Comparison of ENCODE assay signal across 12 cellular contexts in genomic region chr4:37243722-37244582, GRCh38. TPM values are rescaled to one million over a fixed set of nuclear protein-coding genes. Genes with fewer than 3 reads are reported as not detected.
A peak's percentile ranks its signal among the peaks of the same experiment; 100 is the strongest.
DNase-seq lines count a peak whose midpoint lies in the region; ATAC-seq, FAIRE-seq and TF ChIP-seq lines count a peak whose summit lies in the region.
"Had no signal": no experiment of that assay in that cellular context is flagged by ENCODE, and none has a peak within 500 bp of the region (broad histone marks: within the 10 kb centered on the region; RNA-seq: fewer than 3 reads in every experiment).

No MANE protein-coding gene starts in this region.

- TF ChIP-seq CTCF in astrocyte (IDR thresholded peaks at IDR 0.05; ENCODE audit: insufficient read depth, low read depth, low read length) = no peak

- H3K4me1 Mint-ChIP-seq in astrocyte (ENCODE audit: low read depth, unreplicated experiment) = peaks cover 2% of the 10 kb centered on the region
- H3K4me1 Mint-ChIP-seq in activated CD4-positive, alpha-beta memory T cell treated with anti-CD3 and anti-CD28 coated beads for 36 hours (ENCODE audit: low read depth) = no peaks in the 10 kb centered on the region
- H3K4me1 Mint-ChIP-seq: activated CD4-positive, alpha-beta T cell treated with anti-CD3 and anti-CD28 coated beads, Interleukin-2, amount 10 ng/mL, durations not matched to agents 24 days and 14 days had no signal

- FAIRE-seq in astrocyte (lab: Jason Lieb, UNC) = no peak
- FAIRE-seq: RCC 7860 had no signal

- peak; percentile 7 for DNase-seq in stimulated activated CD4-positive, alpha-beta T cell treated with anti-CD3 and anti-CD28 coated beads, Interleukin-1b, Interleukin-23, amount 100 ng/mL, for 48 hours
- DNase-seq in stimulated activated CD4-positive, alpha-beta T cell treated with anti-CD3 and anti-CD28 coated beads, Interleukin-12 subunit alpha, Interleukin-12 subunit beta, amount 100 ng/mL, for 4 hours = no peak
- no peak for DNase-seq in astrocyte (ENCODE audit: low read depth)
- peak in 1 of 2 donors; percentile 23 for DNase-seq in left colon
- DNase-seq in activated CD4-positive, alpha-beta memory T cell treated with anti-CD3 and anti-CD28 coated beads for 36 hours = no peak
- DNase-seq in activated naive CD4-positive, alpha-beta T cell treated with anti-CD3 and anti-CD28 coated beads, Interleukin-2, amount 50 U/mL, for 72 hours (ENCODE audit: low spot score in 2 of 2) = no peak
- DNase-seq in activated naive CD4-positive, alpha-beta T cell treated with Interleukin-2 at 50 U/mL for 16 hours = no peak
- DNase-seq: activated CD4-positive, alpha-beta T cell treated with anti-CD3 and anti-CD28 coated beads, Interleukin-2, amount 10 ng/mL, durations not matched to agents 24 days and 14 days; MM.1S had no signal

- no peaks in the 10 kb centered on the region for H3K4me1 ChIP-seq in astrocyte (ENCODE audit: insufficient read depth, low read length)
- H3K4me1 ChIP-seq: BLaER1 treated with 17β-estradiol and CSF1 and Interleukin-3, amounts not matched to agents 10 nM and 100 nM had no signal

- POLR2A ChIA-PET in activated CD4-positive, alpha-beta memory T cell treated with anti-CD3 and anti-CD28 coated beads for 36 hours (lab: Charles Lee) = no interaction called here

- H4K20me1 ChIP-seq in astrocyte (ENCODE audit: insufficient read depth, low read length) = no peaks in the 10 kb centered on the region
- H4K20me1 ChIP-seq: BLaER1 treated with 17β-estradiol and CSF1 and Interleukin-3, amounts not matched to agents 10 nM and 100 nM had no signal

- H3K27me3 ChIP-seq in astrocyte (ENCODE audit: insufficient read depth, low read length) = peaks cover 29% of the 10 kb centered on the region
- H3K27me3 ChIP-seq: BLaER1 treated with 17β-estradiol and CSF1 and Interleukin-3, amounts not matched to agents 10 nM and 100 nM had no signal

- H3K36me3 ChIP-seq in astrocyte (ENCODE audit: insufficient read depth, low read length) = no peaks in the 10 kb centered on the region
- H3K36me3 ChIP-seq: BLaER1 treated with 17β-estradiol and CSF1 and Interleukin-3, amounts not matched to agents 10 nM and 100 nM had no signal

- no peak overlapping the region for H3K4me3 ChIP-seq in astrocyte (ENCODE audit: insufficient read depth, low read depth, low read length)

- H3K27ac Mint-ChIP-seq in astrocyte (ENCODE audit: unreplicated experiment) = no peak overlapping the region
- H3K27ac Mint-ChIP-seq in activated CD4-positive, alpha-beta memory T cell treated with anti-CD3 and anti-CD28 coated beads for 36 hours = no peak overlapping the region
- no peak overlapping the region for H3K27ac Mint-ChIP-seq in activated naive CD4-positive, alpha-beta T cell treated with anti-CD3 and anti-CD28 coated beads, Interleukin-2, amount 50 U/mL, for 72 hours
- H3K27ac Mint-ChIP-seq: activated CD4-positive, alpha-beta T cell treated with anti-CD3 and anti-CD28 coated beads, Interleukin-2, amount 10 ng/mL, durations not matched to agents 24 days and 14 days had no signal

- H3K9ac ChIP-seq in astrocyte (ENCODE audit: low read length) = no peak overlapping the region
- H3K9ac ChIP-seq: BLaER1 treated with 17β-estradiol and CSF1 and Interleukin-3, amounts not matched to agents 10 nM and 100 nM had no signal

- peak overlapping the region; percentile 64 for H3K4me3 Mint-ChIP-seq in astrocyte (ENCODE audit: unreplicated experiment)
- no peak overlapping the region for H3K4me3 Mint-ChIP-seq in activated CD4-positive, alpha-beta memory T cell treated with anti-CD3 and anti-CD28 coated beads for 36 hours
- H3K4me3 Mint-ChIP-seq: activated CD4-positive, alpha-beta T cell treated with anti-CD3 and anti-CD28 coated beads, Interleukin-2, amount 10 ng/mL, durations not matched to agents 24 days and 14 days had no signal

- intact Hi-C loops in left colon (cut with DNase I, micrococcal nuclease) = no loop called here
- intact Hi-C loops in activated CD4-positive, alpha-beta memory T cell treated with anti-CD3 and anti-CD28 coated beads for 36 hours (cut with micrococcal nuclease) = no loop called here

- H3K36me3 Mint-ChIP-seq in astrocyte (ENCODE audit: low read depth, unreplicated experiment) = no peaks in the 10 kb centered on the region
- no peaks in the 10 kb centered on the region for H3K36me3 Mint-ChIP-seq in activated CD4-positive, alpha-beta memory T cell treated with anti-CD3 and anti-CD28 coated beads for 36 hours
- H3K36me3 Mint-ChIP-seq in activated naive CD4-positive, alpha-beta T cell treated with anti-CD3 and anti-CD28 coated beads, Interleukin-2, amount 50 U/mL, for 72 hours = peaks cover 8 to 12% of the 10 kb centered on the region in 2 donors

- H3K79me2 ChIP-seq in astrocyte (ENCODE audit: insufficient read depth, low read length) = no peaks in the 10 kb centered on the region

- H3K27ac ChIP-seq in astrocyte (ENCODE audit: low read depth, low read length) = no peak overlapping the region
- H3K27ac ChIP-seq: BLaER1 treated with 17β-estradiol and CSF1 and Interleukin-3, amounts not matched to agents 10 nM and 100 nM had no signal

- H3K9me3 Mint-ChIP-seq in astrocyte (ENCODE audit: unreplicated experiment) = peaks cover 1% of the 10 kb centered on the region
- no peaks in the 10 kb centered on the region for H3K9me3 Mint-ChIP-seq in activated CD4-positive, alpha-beta memory T cell treated with anti-CD3 and anti-CD28 coated beads for 36 hours
- H3K9me3 Mint-ChIP-seq in activated naive CD4-positive, alpha-beta T cell treated with anti-CD3 and anti-CD28 coated beads, Interleukin-2, amount 50 U/mL, for 72 hours = no peaks in the 10 kb centered on the region
- H3K9me3 Mint-ChIP-seq: activated CD4-positive, alpha-beta T cell treated with anti-CD3 and anti-CD28 coated beads, Interleukin-2, amount 10 ng/mL, durations not matched to agents 24 days and 14 days had no signal

- CTCF ChIA-PET in activated CD4-positive, alpha-beta memory T cell treated with anti-CD3 and anti-CD28 coated beads for 36 hours (lab: Charles Lee) = no interaction called here

- H3K9me3 ChIP-seq in astrocyte (ENCODE audit: insufficient read depth, low read depth, low read length) = no peaks in the 10 kb centered on the region

- H3K4me2 ChIP-seq in astrocyte (ENCODE audit: low read length) = peak overlapping the region; percentile 19
- H3K4me2 ChIP-seq: BLaER1 treated with 17β-estradiol and CSF1 and Interleukin-3, amounts not matched to agents 10 nM and 100 nM had no signal

- H3K27me3 Mint-ChIP-seq in astrocyte (ENCODE audit: low read depth, unreplicated experiment) = peaks cover 75% of the 10 kb centered on the region
- H3K27me3 Mint-ChIP-seq in activated CD4-positive, alpha-beta memory T cell treated with anti-CD3 and anti-CD28 coated beads for 36 hours = peaks cover 38% of the 10 kb centered on the region

- no peak overlapping the region for H2AFZ ChIP-seq in astrocyte (ENCODE audit: low read depth, low read length)

- ATAC-seq in left colon (peak; percentile 58), HG03460 (IDR thresholded peaks at IDR 0.05; ENCODE audit: unreplicated experiment) (no peak)
- ATAC-seq in activated naive CD4-positive, alpha-beta T cell treated with anti-CD3 and anti-CD28 coated beads, Interleukin-2, amount 50 U/mL, for 72 hours = no peak

RNA-seq across cellular contexts. Expression of gene NWD2, which starts 0.6 kb away (rescaled TPM):
- not detected in 2 replicates for total RNA-seq in astrocyte
- total RNA-seq in left colon = 1 to 10 TPM in 1 of 2 donors, under 1 TPM in 1; 0.34 to 1.2 TPM
- not detected for total RNA-seq in activated CD4-positive, alpha-beta memory T cell treated with anti-CD3 and anti-CD28 coated beads for 36 hours
- not detected for total RNA-seq in activated naive CD4-positive, alpha-beta T cell treated with anti-CD3 and anti-CD28 coated beads, Interleukin-2, amount 50 U/mL, for 72 hours
- total RNA-seq: activated CD4-positive, alpha-beta T cell treated with anti-CD3 and anti-CD28 coated beads, Interleukin-2, amount 10 ng/mL, durations not matched to agents 24 days and 14 days had no signal
